Comparison of ENCODE assay signal across 10 cellular contexts in the genomic region with DNA sequence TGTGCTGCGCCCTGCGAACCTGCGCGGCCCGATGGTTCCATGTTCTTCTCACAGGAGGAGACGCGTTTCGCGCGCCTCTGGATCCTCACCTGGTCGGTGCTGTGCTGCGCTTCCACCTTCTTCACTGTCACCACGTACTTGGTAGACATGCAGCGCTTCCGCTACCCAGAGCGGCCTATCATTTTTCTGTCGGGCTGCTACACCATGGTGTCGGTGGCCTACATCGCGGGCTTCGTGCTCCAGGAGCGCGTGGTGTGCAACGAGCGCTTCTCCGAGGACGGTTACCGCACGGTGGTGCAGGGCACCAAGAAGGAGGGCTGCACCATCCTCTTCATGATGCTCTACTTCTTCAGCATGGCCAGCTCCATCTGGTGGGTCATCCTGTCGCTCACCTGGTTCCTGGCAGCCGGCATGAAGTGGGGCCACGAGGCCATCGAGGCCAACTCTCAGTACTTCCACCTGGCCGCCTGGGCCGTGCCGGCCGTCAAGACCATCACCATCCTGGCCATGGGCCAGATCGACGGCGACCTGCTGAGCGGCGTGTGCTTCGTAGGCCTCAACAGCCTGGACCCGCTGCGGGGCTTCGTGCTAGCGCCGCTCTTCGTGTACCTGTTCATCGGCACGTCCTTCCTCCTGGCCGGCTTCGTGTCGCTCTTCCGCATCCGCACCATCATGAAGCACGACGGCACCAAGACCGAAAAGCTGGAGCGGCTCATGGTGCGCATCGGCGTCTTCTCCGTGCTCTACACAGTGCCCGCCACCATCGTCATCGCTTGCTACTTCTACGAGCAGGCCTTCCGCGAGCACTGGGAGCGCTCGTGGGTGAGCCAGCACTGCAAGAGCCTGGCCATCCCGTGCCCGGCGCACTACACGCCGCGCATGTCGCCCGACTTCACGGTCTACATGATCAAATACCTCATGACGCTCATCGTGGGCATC. TPM values are rescaled to one million over a fixed set of nuclear protein-coding genes. Genes with fewer than 3 reads are reported as not detected.
DNase-seq lines count a peak whose midpoint lies in the region; ATAC-seq and TF ChIP-seq lines count a peak whose summit lies in the region.
"Had no signal": no experiment of that assay in that cellular context is flagged by ENCODE, and none has a peak within 500 bp of the region (broad histone marks: within the 10 kb centered on the region; RNA-seq: fewer than 3 reads in every experiment).

No MANE protein-coding gene starts in this region.

- no peaks in the 10 kb centered on the region for H3K9me3 Mint-ChIP-seq in stimulated activated naive CD8-positive, alpha-beta T cell treated with anti-CD3 and anti-CD28 coated beads, Interleukin-15, Interleukin-2, amounts not matched to agents 100 ng/mL and 50 ng/mL, for 24 hours
- no peaks in the 10 kb centered on the region for H3K9me3 Mint-ChIP-seq in natural killer cell treated with Interleukin-12 subunit alpha and Interleukin-12 subunit beta and Interleukin-15 and Interleukin-18, amount 100 ng/mL, for 72 hours

- no peak for ATAC-seq in stimulated activated naive CD8-positive, alpha-beta T cell treated with anti-CD3 and anti-CD28 coated beads, Interleukin-15, Interleukin-2, amounts not matched to agents 100 U/mL and 50 U/mL, for 24 hours
- ATAC-seq in natural killer cell treated with Interleukin-12 subunit alpha and Interleukin-12 subunit beta and Interleukin-15 and Interleukin-18, amount 100 ng/mL, for 72 hours = no peak
- ATAC-seq in HG03521 (IDR thresholded peaks at IDR 0.05; ENCODE audit: unreplicated experiment) = no peak

- peaks cover 37% of the 10 kb centered on the region for H3K27me3 ChIP-seq in effector memory CD4-positive, alpha-beta T cell (replicated peaks; ENCODE audit: control insufficient read depth, insufficient read depth, low read length, poor library complexity, severe bottlenecking)

- no peak overlapping the region for H3K27ac ChIP-seq in effector memory CD4-positive, alpha-beta T cell (ENCODE audit: insufficient read depth, low read length, poor library complexity, severe bottlenecking)

- no peaks in the 10 kb centered on the region for H3K36me3 ChIP-seq in effector memory CD4-positive, alpha-beta T cell (ENCODE audit: control insufficient read depth, insufficient read depth, low read length)

- peak overlapping the region; percentile 66 for H3K4me3 ChIP-seq in choroid plexus epithelial cell (ENCODE audit: low read depth, low read length)
- H3K4me3 ChIP-seq in effector memory CD4-positive, alpha-beta T cell (ENCODE audit: insufficient read depth, low read depth, low read length, poor library complexity, severe bottlenecking) = no peak overlapping the region

- H3K9me3 ChIP-seq in effector memory CD4-positive, alpha-beta T cell (ENCODE audit: control insufficient read depth, low read length) = no peaks in the 10 kb centered on the region

- peaks cover 59% of the 10 kb centered on the region for H3K27me3 Mint-ChIP-seq in stimulated activated naive CD8-positive, alpha-beta T cell treated with anti-CD3 and anti-CD28 coated beads, Interleukin-15, Interleukin-2, amounts not matched to agents 100 ng/mL and 50 ng/mL, for 24 hours
- H3K27me3 Mint-ChIP-seq in natural killer cell treated with Interleukin-12 subunit alpha and Interleukin-12 subunit beta and Interleukin-15 and Interleukin-18, amount 100 ng/mL, for 72 hours = peaks cover 38 to 63% of the 10 kb centered on the region in 2 donors

- no peak for DNase-seq in stimulated activated naive CD8-positive, alpha-beta T cell treated with anti-CD3 and anti-CD28 coated beads, Interleukin-15, Interleukin-2, amounts not matched to agents 100 U/mL and 50 U/mL, for 24 hours
- DNase-seq in choroid plexus epithelial cell (ENCODE audit: low read depth) = peak; percentile 48
- DNase-seq in natural killer cell treated with Interleukin-12 subunit alpha and Interleukin-12 subunit beta and Interleukin-15 and Interleukin-18, amount 100 ng/mL, for 72 hours (ENCODE audit: low spot score) = no peak
- DNase-seq in AML-193 (lab: John Stamatoyannopoulos, UW) = no peak
- no peak for DNase-seq in HPDE6-E6E7 (ENCODE audit: extremely low spot score)
- DNase-seq in effector memory CD4-positive, alpha-beta T cell = no peak
- DNase-seq: GF-D8, NCI-H510A treated with DMSO at 0.1 percent for 48 hours had no signal

- peaks cover 18% of the 10 kb centered on the region for H3K4me1 ChIP-seq in effector memory CD4-positive, alpha-beta T cell (ENCODE audit: control insufficient read depth, insufficient read depth, low read length, poor library complexity, severe bottlenecking)

- no peak for TF ChIP-seq CTCF in choroid plexus epithelial cell (conservative IDR thresholded peaks at IDR 0.05; ENCODE audit: low read depth, low read length)

- H3K36me3 Mint-ChIP-seq in stimulated activated naive CD8-positive, alpha-beta T cell treated with anti-CD3 and anti-CD28 coated beads, Interleukin-15, Interleukin-2, amounts not matched to agents 100 ng/mL and 50 ng/mL, for 24 hours (ENCODE audit: low read depth) = no peaks in the 10 kb centered on the region
- H3K36me3 Mint-ChIP-seq in natural killer cell treated with Interleukin-12 subunit alpha and Interleukin-12 subunit beta and Interleukin-15 and Interleukin-18, amount 100 ng/mL, for 72 hours = no peaks in the 10 kb centered on the region

- H3K4me1 Mint-ChIP-seq in stimulated activated naive CD8-positive, alpha-beta T cell treated with anti-CD3 and anti-CD28 coated beads, Interleukin-15, Interleukin-2, amounts not matched to agents 100 ng/mL and 50 ng/mL, for 24 hours (ENCODE audit: low read depth) = peaks cover 23% of the 10 kb centered on the region
- H3K4me1 Mint-ChIP-seq in natural killer cell treated with Interleukin-12 subunit alpha and Interleukin-12 subunit beta and Interleukin-15 and Interleukin-18, amount 100 ng/mL, for 72 hours (ENCODE audit: low read depth in 2 of 2) = peaks cover 23 to 30% of the 10 kb centered on the region in 2 donors

- H3K4me3 Mint-ChIP-seq in stimulated activated naive CD8-positive, alpha-beta T cell treated with anti-CD3 and anti-CD28 coated beads, Interleukin-15, Interleukin-2, amounts not matched to agents 100 ng/mL and 50 ng/mL, for 24 hours = peak overlapping the region; percentile 67
- peak overlapping the region; percentile 88 for H3K4me3 Mint-ChIP-seq in natural killer cell treated with Interleukin-12 subunit alpha and Interleukin-12 subunit beta and Interleukin-15 and Interleukin-18, amount 100 ng/mL, for 72 hours

- no peak overlapping the region for H3K27ac Mint-ChIP-seq in stimulated activated naive CD8-positive, alpha-beta T cell treated with anti-CD3 and anti-CD28 coated beads, Interleukin-15, Interleukin-2, amounts not matched to agents 100 ng/mL and 50 ng/mL, for 24 hours
- H3K27ac Mint-ChIP-seq in natural killer cell treated with Interleukin-12 subunit alpha and Interleukin-12 subunit beta and Interleukin-15 and Interleukin-18, amount 100 ng/mL, for 72 hours = no peak overlapping the region

RNA-seq across cellular contexts. Expression of gene FZD2, which starts 1.3 kb away (rescaled TPM):
- under 1 TPM in 1 of 2 donors, not detected in 1; 0.20 TPM for total RNA-seq in natural killer cell treated with Interleukin-12 subunit alpha and Interleukin-12 subunit beta and Interleukin-15 and Interleukin-18, amount 100 ng/mL, for 72 hours

RNA-seq across cellular contexts. Expression of gene GPATCH8, which starts 55.4 kb away (rescaled TPM):
- 10 to 100 TPM; 61.1 to 68.3 TPM for total RNA-seq in natural killer cell treated with Interleukin-12 subunit alpha and Interleukin-12 subunit beta and Interleukin-15 and Interleukin-18, amount 100 ng/mL, for 72 hours
